ENCODE assay signal across 1 cellular context in the genomic region with DNA sequence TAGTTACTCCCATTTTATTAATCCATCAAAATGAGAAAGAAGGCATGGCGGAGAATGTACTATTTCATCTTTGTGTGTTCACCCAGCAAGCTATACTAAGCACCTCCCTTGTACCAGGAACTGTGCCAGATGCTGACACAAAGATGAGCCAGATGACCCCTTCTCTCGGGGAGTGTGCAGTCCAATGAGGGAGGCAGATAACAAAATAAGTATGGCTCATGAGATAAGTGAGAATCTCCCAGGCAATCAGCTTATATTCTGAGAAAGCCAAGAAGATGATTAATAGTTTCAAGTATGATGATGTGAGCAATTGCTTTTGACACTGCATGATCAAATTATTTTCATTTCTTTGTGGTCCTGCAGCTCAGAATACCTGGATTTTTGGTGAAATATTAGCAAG.
TF ChIP-seq lines count a peak whose summit lies in the region.

No MANE protein-coding gene starts in this region.

TF ChIP-seq in K562, 482 proteins besides CTCF, POLR2A, EP300 and RAD21 (continued from another document and continues in another):
- TF ChIP-seq, protein P1, sequence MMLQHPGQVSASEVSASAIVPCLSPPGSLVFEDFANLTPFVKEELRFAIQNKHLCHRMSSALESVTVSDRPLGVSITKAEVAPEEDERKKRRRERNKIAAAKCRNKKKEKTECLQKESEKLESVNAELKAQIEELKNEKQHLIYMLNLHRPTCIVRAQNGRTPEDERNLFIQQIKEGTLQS (IDR thresholded peaks at IDR 0.05): peak; percentile 47; the same call in 1 of the 2 replicates
- TF ChIP-seq, protein P1 (CRISPR knock-in tag; conservative IDR thresholded peaks at IDR 0.05): no peak
- TF ChIP-seq ZNF77 (CRISPR knock-in tag; IDR thresholded peaks at IDR 0.05) (no peak), RCOR1 (IDR thresholded peaks at IDR 0.05; ENCODE audit: borderline replicate concordance in 1 of 2, low read depth in 2 of 2, low read length in 2 of 2) (peak in 1 of 2 experiments; percentile 92; a peak in 2 of 4 replicates), SMAD4 (CRISPR knock-in tag; conservative IDR thresholded peaks at IDR 0.05) (peak; percentile 52; the same call in 1 of the 2 replicates), SMARCA4 (IDR thresholded peaks at IDR 0.05) (peak; percentile 85), SMARCC2 (IDR thresholded peaks at IDR 0.05; ENCODE audit: low read depth) (peak; percentile 46; the same call in 1 of the 2 replicates), STAT5A (IDR thresholded peaks at IDR 0.05; ENCODE audit: borderline replicate concordance, low read length) (peak; percentile 76; the same call in 1 of the 2 replicates), CBFA2T3 (IDR thresholded peaks at IDR 0.05) (peak; percentile 90), DACH1 (IDR thresholded peaks at IDR 0.05; ENCODE audit: partially characterized antibody) (peak; percentile 46), HDAC2 (IDR thresholded peaks at IDR 0.05) (0 out of 2 replicates have a peak, but pooled peaks have one; percentile 32), TRIM24 (IDR thresholded peaks at IDR 0.05) (peak in 1 of 2 experiments; percentile 36; a peak in 1 of 4 replicates), ZFP36 (IDR thresholded peaks at IDR 0.05; ENCODE audit: low read depth, low read length, partially characterized antibody) (no peak), ZFX (CRISPR knock-in tag; IDR thresholded peaks at IDR 0.05) (no peak), PML (IDR thresholded peaks at IDR 0.05; ENCODE audit: low read length) (peak; percentile 71; the same call in 1 of the 2 replicates), BHLHE40 (IDR thresholded peaks at IDR 0.05; ENCODE audit: low read length) (0 out of 2 replicates have a peak, but pooled peaks have one; percentile 27), KDM1A (IDR thresholded peaks at IDR 0.05) (peak; percentile 54 to 64; a peak in 3 of 4 replicates), ZNF766 (CRISPR knock-in tag; conservative IDR thresholded peaks at IDR 0.05) (peak; percentile 44; the same call in 1 of the 2 replicates), ARID1B (IDR thresholded peaks at IDR 0.05) (peak; percentile 93), ZNF79 (CRISPR knock-in tag; IDR thresholded peaks at IDR 0.05; ENCODE audit: low read depth) (no peak), NR2C1 (IDR thresholded peaks at IDR 0.05) (no peak), NR2C1 (tag; IDR thresholded peaks at IDR 0.05) (peak; percentile 73), PYGO2 (tag; IDR thresholded peaks at IDR 0.05) (0 out of 2 replicates have a peak, but pooled peaks have one; percentile 14), FOXM1 (IDR thresholded peaks at IDR 0.05; ENCODE audit: low read depth) (peak; percentile 37; the same call in 1 of the 2 replicates), FOXM1 (CRISPR knock-in tag; IDR thresholded peaks at IDR 0.05; ENCODE audit: low read depth) (no peak), FOSL1 (tag; conservative IDR thresholded peaks at IDR 0.05) (peak; percentile 96), ATF1 (CRISPR knock-in tag; IDR thresholded peaks at IDR 0.05) (no peak), ATF1 (tag; IDR thresholded peaks at IDR 0.05) (peak; percentile 58; the same call in 1 of the 2 replicates), NFIC (IDR thresholded peaks at IDR 0.05) (peak; percentile 83), E2F3 (CRISPR knock-in tag; IDR thresholded peaks at IDR 0.05) (no peak), NCOA1 (IDR thresholded peaks at IDR 0.05; ENCODE audit: low read depth) (0 out of 2 replicates have a peak, but pooled peaks have one; percentile 23), POLR3G (IDR thresholded peaks at IDR 0.05; ENCODE audit: extremely low read depth, insufficient read length, insufficient replicate concordance) (no peak), TCFL5 (CRISPR knock-in tag; conservative IDR thresholded peaks at IDR 0.05) (no peak), HDAC1 (IDR thresholded peaks at IDR 0.05) (peak in 1 of 2 experiments; percentile 42; a peak in 1 of 4 replicates), TEAD1 (CRISPR knock-in tag; IDR thresholded peaks at IDR 0.05) (0 out of 4 replicates have a peak, but pooled peaks of 1 of the 2 experiments have one; percentile 40), MECOM (CRISPR knock-in tag; IDR thresholded peaks at IDR 0.05) (peak; percentile 94), L3MBTL2 (IDR thresholded peaks at IDR 0.05) (0 out of 2 replicates have a peak, but pooled peaks have one; percentile 13), GATAD2A (IDR thresholded peaks at IDR 0.05) (0 out of 2 replicates have a peak, but pooled peaks have one; percentile 10), DPF2 (IDR thresholded peaks at IDR 0.05) (peak; percentile 69; the same call in 1 of the 2 replicates), TEAD4 (IDR thresholded peaks at IDR 0.05; ENCODE audit: low read length) (peak; percentile 92), TEAD4 (CRISPR knock-in tag; IDR thresholded peaks at IDR 0.05; ENCODE audit: borderline replicate concordance) (no peak), PHB (CRISPR knock-in tag; IDR thresholded peaks at IDR 0.05) (no peak)
- TF ChIP-seq, protein P2, sequence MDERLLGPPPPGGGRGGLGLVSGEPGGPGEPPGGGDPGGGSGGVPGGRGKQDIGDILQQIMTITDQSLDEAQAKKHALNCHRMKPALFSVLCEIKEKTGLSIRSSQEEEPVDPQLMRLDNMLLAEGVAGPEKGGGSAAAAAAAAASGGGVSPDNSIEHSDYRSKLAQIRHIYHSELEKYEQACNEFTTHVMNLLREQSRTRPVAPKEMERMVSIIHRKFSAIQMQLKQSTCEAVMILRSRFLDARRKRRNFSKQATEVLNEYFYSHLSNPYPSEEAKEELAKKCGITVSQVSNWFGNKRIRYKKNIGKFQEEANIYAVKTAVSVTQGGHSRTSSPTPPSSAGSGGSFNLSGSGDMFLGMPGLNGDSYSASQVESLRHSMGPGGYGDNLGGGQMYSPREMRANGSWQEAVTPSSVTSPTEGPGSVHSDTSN (CRISPR knock-in tag; IDR thresholded peaks at IDR 0.05; ENCODE audit: low read depth): no peak
- TF ChIP-seq, protein P2 (tag; conservative IDR thresholded peaks at IDR 0.05; ENCODE audit: low read depth): peak; percentile 90
- TF ChIP-seq, protein P3, sequence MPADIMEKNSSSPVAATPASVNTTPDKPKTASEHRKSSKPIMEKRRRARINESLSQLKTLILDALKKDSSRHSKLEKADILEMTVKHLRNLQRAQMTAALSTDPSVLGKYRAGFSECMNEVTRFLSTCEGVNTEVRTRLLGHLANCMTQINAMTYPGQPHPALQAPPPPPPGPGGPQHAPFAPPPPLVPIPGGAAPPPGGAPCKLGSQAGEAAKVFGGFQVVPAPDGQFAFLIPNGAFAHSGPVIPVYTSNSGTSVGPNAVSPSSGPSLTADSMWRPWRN (IDR thresholded peaks at IDR 0.05; ENCODE audit: low read depth): peak; percentile 47; the same call in 1 of the 2 replicates
- TF ChIP-seq, protein P4, sequence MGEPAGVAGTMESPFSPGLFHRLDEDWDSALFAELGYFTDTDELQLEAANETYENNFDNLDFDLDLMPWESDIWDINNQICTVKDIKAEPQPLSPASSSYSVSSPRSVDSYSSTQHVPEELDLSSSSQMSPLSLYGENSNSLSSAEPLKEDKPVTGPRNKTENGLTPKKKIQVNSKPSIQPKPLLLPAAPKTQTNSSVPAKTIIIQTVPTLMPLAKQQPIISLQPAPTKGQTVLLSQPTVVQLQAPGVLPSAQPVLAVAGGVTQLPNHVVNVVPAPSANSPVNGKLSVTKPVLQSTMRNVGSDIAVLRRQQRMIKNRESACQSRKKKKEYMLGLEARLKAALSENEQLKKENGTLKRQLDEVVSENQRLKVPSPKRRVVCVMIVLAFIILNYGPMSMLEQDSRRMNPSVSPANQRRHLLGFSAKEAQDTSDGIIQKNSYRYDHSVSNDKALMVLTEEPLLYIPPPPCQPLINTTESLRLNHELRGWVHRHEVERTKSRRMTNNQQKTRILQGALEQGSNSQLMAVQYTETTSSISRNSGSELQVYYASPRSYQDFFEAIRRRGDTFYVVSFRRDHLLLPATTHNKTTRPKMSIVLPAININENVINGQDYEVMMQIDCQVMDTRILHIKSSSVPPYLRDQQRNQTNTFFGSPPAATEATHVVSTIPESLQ (CRISPR knock-in tag; IDR thresholded peaks at IDR 0.05): no peak
- TF ChIP-seq, protein P5, sequence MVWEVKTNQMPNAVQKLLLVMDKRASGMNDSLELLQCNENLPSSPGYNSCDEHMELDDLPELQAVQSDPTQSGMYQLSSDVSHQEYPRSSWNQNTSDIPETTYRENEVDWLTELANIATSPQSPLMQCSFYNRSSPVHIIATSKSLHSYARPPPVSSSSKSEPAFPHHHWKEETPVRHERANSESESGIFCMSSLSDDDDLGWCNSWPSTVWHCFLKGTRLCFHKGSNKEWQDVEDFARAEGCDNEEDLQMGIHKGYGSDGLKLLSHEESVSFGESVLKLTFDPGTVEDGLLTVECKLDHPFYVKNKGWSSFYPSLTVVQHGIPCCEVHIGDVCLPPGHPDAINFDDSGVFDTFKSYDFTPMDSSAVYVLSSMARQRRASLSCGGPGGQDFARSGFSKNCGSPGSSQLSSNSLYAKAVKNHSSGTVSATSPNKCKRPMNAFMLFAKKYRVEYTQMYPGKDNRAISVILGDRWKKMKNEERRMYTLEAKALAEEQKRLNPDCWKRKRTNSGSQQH (CRISPR knock-in tag; IDR thresholded peaks at IDR 0.05): no peak
- TF ChIP-seq, protein P6, sequence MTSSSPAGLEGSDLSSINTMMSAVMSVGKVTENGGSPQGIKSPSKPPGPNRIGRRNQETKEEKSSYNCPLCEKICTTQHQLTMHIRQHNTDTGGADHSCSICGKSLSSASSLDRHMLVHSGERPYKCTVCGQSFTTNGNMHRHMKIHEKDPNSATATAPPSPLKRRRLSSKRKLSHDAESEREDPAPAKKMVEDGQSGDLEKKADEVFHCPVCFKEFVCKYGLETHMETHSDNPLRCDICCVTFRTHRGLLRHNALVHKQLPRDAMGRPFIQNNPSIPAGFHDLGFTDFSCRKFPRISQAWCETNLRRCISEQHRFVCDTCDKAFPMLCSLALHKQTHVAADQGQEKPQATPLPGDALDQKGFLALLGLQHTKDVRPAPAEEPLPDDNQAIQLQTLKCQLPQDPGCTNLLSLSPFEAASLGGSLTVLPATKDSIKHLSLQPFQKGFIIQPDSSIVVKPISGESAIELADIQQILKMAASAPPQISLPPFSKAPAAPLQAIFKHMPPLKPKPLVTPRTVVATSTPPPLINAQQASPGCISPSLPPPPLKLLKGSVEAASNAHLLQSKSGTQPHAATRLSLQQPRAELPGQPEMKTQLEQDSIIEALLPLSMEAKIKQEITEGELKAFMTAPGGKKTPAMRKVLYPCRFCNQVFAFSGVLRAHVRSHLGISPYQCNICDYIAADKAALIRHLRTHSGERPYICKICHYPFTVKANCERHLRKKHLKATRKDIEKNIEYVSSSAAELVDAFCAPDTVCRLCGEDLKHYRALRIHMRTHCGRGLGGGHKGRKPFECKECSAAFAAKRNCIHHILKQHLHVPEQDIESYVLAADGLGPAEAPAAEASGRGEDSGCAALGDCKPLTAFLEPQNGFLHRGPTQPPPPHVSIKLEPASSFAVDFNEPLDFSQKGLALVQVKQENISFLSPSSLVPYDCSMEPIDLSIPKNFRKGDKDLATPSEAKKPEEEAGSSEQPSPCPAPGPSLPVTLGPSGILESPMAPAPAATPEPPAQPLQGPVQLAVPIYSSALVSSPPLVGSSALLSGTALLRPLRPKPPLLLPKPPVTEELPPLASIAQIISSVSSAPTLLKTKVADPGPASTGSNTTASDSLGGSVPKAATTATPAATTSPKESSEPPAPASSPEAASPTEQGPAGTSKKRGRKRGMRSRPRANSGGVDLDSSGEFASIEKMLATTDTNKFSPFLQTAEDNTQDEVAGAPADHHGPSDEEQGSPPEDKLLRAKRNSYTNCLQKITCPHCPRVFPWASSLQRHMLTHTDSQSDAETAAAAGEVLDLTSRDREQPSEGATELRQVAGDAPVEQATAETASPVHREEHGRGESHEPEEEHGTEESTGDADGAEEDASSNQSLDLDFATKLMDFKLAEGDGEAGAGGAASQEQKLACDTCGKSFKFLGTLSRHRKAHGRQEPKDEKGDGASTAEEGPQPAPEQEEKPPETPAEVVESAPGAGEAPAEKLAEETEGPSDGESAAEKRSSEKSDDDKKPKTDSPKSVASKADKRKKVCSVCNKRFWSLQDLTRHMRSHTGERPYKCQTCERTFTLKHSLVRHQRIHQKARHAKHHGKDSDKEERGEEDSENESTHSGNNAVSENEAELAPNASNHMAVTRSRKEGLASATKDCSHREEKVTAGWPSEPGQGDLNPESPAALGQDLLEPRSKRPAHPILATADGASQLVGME (CRISPR knock-in tag; IDR thresholded peaks at IDR 0.05): peak; percentile 81
- TF ChIP-seq, protein P7, sequence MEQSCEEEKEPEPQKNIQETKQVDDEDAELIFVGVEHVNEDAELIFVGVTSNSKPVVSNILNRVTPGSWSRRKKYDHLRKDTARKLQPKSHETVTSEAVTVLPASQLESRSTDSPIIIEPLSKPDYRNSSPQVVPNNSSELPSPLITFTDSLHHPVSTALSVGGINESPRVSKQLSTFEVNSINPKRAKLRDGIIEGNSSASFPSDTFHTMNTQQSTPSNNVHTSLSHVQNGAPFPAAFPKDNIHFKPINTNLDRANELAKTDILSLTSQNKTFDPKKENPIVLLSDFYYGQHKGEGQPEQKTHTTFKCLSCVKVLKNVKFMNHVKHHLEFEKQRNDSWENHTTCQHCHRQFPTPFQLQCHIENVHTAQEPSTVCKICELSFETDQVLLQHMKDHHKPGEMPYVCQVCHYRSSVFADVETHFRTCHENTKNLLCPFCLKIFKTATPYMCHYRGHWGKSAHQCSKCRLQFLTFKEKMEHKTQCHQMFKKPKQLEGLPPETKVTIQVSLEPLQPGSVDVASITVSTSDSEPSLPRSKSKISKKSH (CRISPR knock-in tag; IDR thresholded peaks at IDR 0.05): no peak
- TF ChIP-seq, protein P8, sequence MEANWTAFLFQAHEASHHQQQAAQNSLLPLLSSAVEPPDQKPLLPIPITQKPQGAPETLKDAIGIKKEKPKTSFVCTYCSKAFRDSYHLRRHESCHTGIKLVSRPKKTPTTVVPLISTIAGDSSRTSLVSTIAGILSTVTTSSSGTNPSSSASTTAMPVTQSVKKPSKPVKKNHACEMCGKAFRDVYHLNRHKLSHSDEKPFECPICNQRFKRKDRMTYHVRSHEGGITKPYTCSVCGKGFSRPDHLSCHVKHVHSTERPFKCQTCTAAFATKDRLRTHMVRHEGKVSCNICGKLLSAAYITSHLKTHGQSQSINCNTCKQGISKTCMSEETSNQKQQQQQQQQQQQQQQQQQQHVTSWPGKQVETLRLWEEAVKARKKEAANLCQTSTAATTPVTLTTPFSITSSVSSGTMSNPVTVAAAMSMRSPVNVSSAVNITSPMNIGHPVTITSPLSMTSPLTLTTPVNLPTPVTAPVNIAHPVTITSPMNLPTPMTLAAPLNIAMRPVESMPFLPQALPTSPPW (CRISPR knock-in tag; IDR thresholded peaks at IDR 0.05): peak; percentile 47; the same call in 1 of the 2 replicates
